ENCODE assay signal across 16 cellular contexts in genomic region chr3:99970198-99970597, GRCh38.
A peak's percentile ranks its signal among the peaks of the same experiment; 100 is the strongest.
DNase-seq lines count a peak whose midpoint lies in the region; ATAC-seq lines count a peak whose summit lies in the region.
"Had no signal": no experiment of that assay in that cellular context is flagged by ENCODE, and none has a peak within 500 bp of the region (broad histone marks: within the 10 kb centered on the region; RNA-seq: fewer than 3 reads in every experiment).

No MANE protein-coding gene starts in this region.

- no peak overlapping the region for H2BK15ac ChIP-seq in mesendoderm (replicated peaks; ENCODE audit: low read depth)

- H2AK5ac ChIP-seq in mesendoderm (ENCODE audit: low read length), result no peak overlapping the region

- no peak overlapping the region for H3K18ac ChIP-seq in mesendoderm (ENCODE audit: low read length)

- H3K23ac ChIP-seq in mesendoderm (ENCODE audit: low read length), result no peak overlapping the region

- H3K4me1 ChIP-seq in mesendoderm (ENCODE audit: control insufficient read depth, low read depth, low read length), result no peaks in the 10 kb centered on the region

- no peaks in the 10 kb centered on the region for H3K27me3 ChIP-seq in mesendoderm (ENCODE audit: insufficient read depth, low read length, poor library complexity)

- no peaks in the 10 kb centered on the region for H3K9me3 Mint-ChIP-seq in activated naive CD8-positive, alpha-beta T cell treated with anti-CD3 and anti-CD28 coated beads, Interleukin-2, amount 50 U/mL, for 24 hours
- H3K9me3 Mint-ChIP-seq: CD4-positive, alpha-beta T cell had no signal

- ATAC-seq in GM18868 (IDR thresholded peaks at IDR 0.05; ENCODE audit: unreplicated experiment) (peak; percentile 99), GM21526 (IDR thresholded peaks at IDR 0.05; ENCODE audit: low FRiP score, unreplicated experiment) (peak; percentile 80), HG03066 (IDR thresholded peaks at IDR 0.05; ENCODE audit: low read depth, unreplicated experiment) (peak; percentile 85)
- ATAC-seq in activated naive CD8-positive, alpha-beta T cell treated with anti-CD3 and anti-CD28 coated beads, Interleukin-2, amount 50 U/mL, for 24 hours, result peak; percentile 54
- ATAC-seq: HepG2, left colon, Panc1 had no signal

- no peak overlapping the region for H3K56ac ChIP-seq in mesendoderm (ENCODE audit: low read length)

- H3K4me2 ChIP-seq in mesendoderm (ENCODE audit: low read length), result no peak overlapping the region

- no peak overlapping the region for H2BK120ac ChIP-seq in mesendoderm (ENCODE audit: low read depth, low read length)

- H3K36me3 ChIP-seq in mesendoderm (ENCODE audit: control insufficient read depth, insufficient read depth, low read length), result no peaks in the 10 kb centered on the region

- no peak overlapping the region for H3K4me3 Mint-ChIP-seq in activated naive CD8-positive, alpha-beta T cell treated with anti-CD3 and anti-CD28 coated beads, Interleukin-2, amount 50 U/mL, for 24 hours
- H3K4me3 Mint-ChIP-seq: CD4-positive, alpha-beta T cell; nephron had no signal

- no peaks in the 10 kb centered on the region for H3K27me3 Mint-ChIP-seq in activated naive CD8-positive, alpha-beta T cell treated with anti-CD3 and anti-CD28 coated beads, Interleukin-2, amount 50 U/mL, for 24 hours
- H3K27me3 Mint-ChIP-seq: CD4-positive, alpha-beta T cell had no signal

- no peak overlapping the region for H3K4ac ChIP-seq in mesendoderm (ENCODE audit: low read depth, low read length)

- no peaks in the 10 kb centered on the region for H3K79me1 ChIP-seq in mesendoderm (ENCODE audit: low read length)

- no peaks in the 10 kb centered on the region for H3K79me2 ChIP-seq in mesendoderm (ENCODE audit: control insufficient read depth, insufficient read depth, low read length)

- no peak overlapping the region for H2BK5ac ChIP-seq in mesendoderm (ENCODE audit: low read length)

- H4K5ac ChIP-seq in mesendoderm (ENCODE audit: low read length), result no peak overlapping the region

- peaks cover 18% of the 10 kb centered on the region for H3K36me3 Mint-ChIP-seq in activated naive CD8-positive, alpha-beta T cell treated with anti-CD3 and anti-CD28 coated beads, Interleukin-2, amount 50 U/mL, for 24 hours (ENCODE audit: low read depth)

- DNase-seq in activated naive CD8-positive, alpha-beta T cell treated with anti-CD3 and anti-CD28 coated beads, Interleukin-2, amount 50 U/mL, for 24 hours, result no peak
- no peak for DNase-seq in NCI-H2081 (lab: John Stamatoyannopoulos, UW)
- no peak for DNase-seq in NCI-H1930 (lab: John Stamatoyannopoulos, UW)
- no peak for DNase-seq in OCI-M1 (lab: John Stamatoyannopoulos, UW)
- no peak for DNase-seq in mesendoderm
- DNase-seq: activated gamma-delta T cell treated with Interleukin-2 at 50 U/mL for 16 hours; CD4-positive, alpha-beta T cell; left colon; NCI-H2029 treated with DMSO at 0.1 percent for 48 hours; stimulated activated naive CD4-positive, alpha-beta T cell had no signal

- no CpG with 5 or more reads among the region's 1 CpG for WGBS in mesendoderm (ENCODE audit: extremely low coverage, insufficient coverage, low lambda C conversion rate)

- no peak overlapping the region for H3K9ac ChIP-seq in mesendoderm (ENCODE audit: low read length)

- no peak overlapping the region for H3K27ac Mint-ChIP-seq in activated naive CD8-positive, alpha-beta T cell treated with anti-CD3 and anti-CD28 coated beads, Interleukin-2, amount 50 U/mL, for 24 hours
- H3K27ac Mint-ChIP-seq: CD4-positive, alpha-beta T cell; nephron had no signal

- H3K4me1 Mint-ChIP-seq in activated naive CD8-positive, alpha-beta T cell treated with anti-CD3 and anti-CD28 coated beads, Interleukin-2, amount 50 U/mL, for 24 hours, result peaks cover 20% of the 10 kb centered on the region

- H3K4me3 ChIP-seq in mesendoderm (ENCODE audit: low read length), result no peak overlapping the region

- H3K27ac ChIP-seq in mesendoderm (ENCODE audit: low read depth, low read length), result no peak overlapping the region

- no peak overlapping the region for H4K8ac ChIP-seq in mesendoderm (ENCODE audit: low read depth, low read length)
